13 cellular contexts compared by ENCODE assay signal in genomic region chr4:1021386-1022050, GRCh38. TPM values are rescaled to one million over a fixed set of nuclear protein-coding genes. Genes with fewer than 3 reads are reported as not detected.
DNase-seq lines count a peak whose midpoint lies in the region; ATAC-seq lines count a peak whose summit lies in the region.
"Had no signal": no experiment of that assay in that cellular context is flagged by ENCODE, and none has a peak within 500 bp of the region (broad histone marks: within the 10 kb centered on the region; RNA-seq: fewer than 3 reads in every experiment).

No MANE protein-coding gene starts in this region.

- H3K4me3 ChIP-seq in Karpas-422 (ENCODE audit: low read length), result peak overlapping the region; percentile 34; the same call in 1 of the 2 replicates
- H3K4me3 ChIP-seq: thoracic aorta had no signal

- H3K4me2 ChIP-seq in Karpas-422 (ENCODE audit: low read depth, low read length, poor library complexity, severe bottlenecking), result peak overlapping the region; percentile 69

- no peaks in the 10 kb centered on the region for H3K36me3 ChIP-seq in Karpas-422 (ENCODE audit: insufficient read depth, low read length)

- H2AFZ ChIP-seq in Karpas-422 (ENCODE audit: low read length), result no peak overlapping the region

- peaks cover 12% of the 10 kb centered on the region for H3K4me1 ChIP-seq in Karpas-422 (ENCODE audit: low read length)

- H3K27ac ChIP-seq in Karpas-422 (ENCODE audit: low read length), result no peak overlapping the region
- H3K27ac ChIP-seq: thoracic aorta had no signal

- ATAC-seq in GM19351 (IDR thresholded peaks at IDR 0.05; ENCODE audit: unreplicated experiment), result peak; percentile 71
- peak; percentile 60 for ATAC-seq in HG02840 (IDR thresholded peaks at IDR 0.05; ENCODE audit: low FRiP score, unreplicated experiment)

- DNase-seq in COLO668 (lab: John Stamatoyannopoulos, UW; ENCODE audit: unreplicated experiment) (peak; percentile 10), Karpas-422 (peak; percentile 83), UCSD-AML1 (lab: John Stamatoyannopoulos, UW; ENCODE audit: unreplicated experiment) (no peak), 8988T (no peak), NCI-H82 (lab: John Stamatoyannopoulos, UW) (no peak)
- no peak for DNase-seq in stimulated activated CD4-positive, alpha-beta T cell treated with anti-CD3 and anti-CD28 coated beads, Interleukin-12 subunit alpha, Interleukin-12 subunit beta, amount 100 ng/mL, for 4 hours
- DNase-seq: activated CD8-positive, alpha-beta memory T cell treated with anti-CD3 and anti-CD28 coated beads, Interleukin-2, amount 50 U/mL, for 4 hours; NCI-H1048; NCI-H69; stimulated activated CD4-positive, alpha-beta T cell treated with anti-CD3 and anti-CD28 coated beads, Interleukin-4, amount 100 ng/mL, for 24 hours had no signal

- H3K9ac ChIP-seq in Karpas-422 (ENCODE audit: low read length), result peak overlapping the region; percentile 35; the same call in 1 of the 2 replicates

- H3K27me3 ChIP-seq in Karpas-422 (ENCODE audit: low read length), result no peaks in the 10 kb centered on the region

- no peaks in the 10 kb centered on the region for H3K9me3 ChIP-seq in Karpas-422 (ENCODE audit: low read length)
- H3K9me3 ChIP-seq: thoracic aorta had no signal

- peaks cover 10% of the 10 kb centered on the region; the same call in 1 of the 2 replicates for H4K20me1 ChIP-seq in Karpas-422 (ENCODE audit: insufficient read depth, low read depth, low read length)

- H3K79me2 ChIP-seq in Karpas-422 (ENCODE audit: low read length), result no peaks in the 10 kb centered on the region

- no peaks in the 10 kb centered on the region for H3K9me2 ChIP-seq in Karpas-422 (replicated peaks; ENCODE audit: insufficient read depth, low read length)

RNA-seq across cellular contexts. Expression of gene FGFRL1, which starts 10.1 kb away (rescaled TPM):
- 0.76 TPM in 1 of 2 replicates, not detected in the other for total RNA-seq in Karpas-422 (2014; rRNA removed; shearing (Covaris generic); ENCODE audit: low replicate concordance)

RNA-seq across cellular contexts. Expression of gene SLC26A1, which starts 28.3 kb away (rescaled TPM):
- not detected in 2 replicates for total RNA-seq in Karpas-422 (2014; rRNA removed; shearing (Covaris generic); ENCODE audit: low replicate concordance)
- total RNA-seq: thoracic aorta had no signal

RNA-seq across cellular contexts. Expression of gene IDUA, which starts 34.7 kb away (rescaled TPM):
- 17.3 and 20.8 TPM in 2 replicates for total RNA-seq in Karpas-422 (2014; rRNA removed; shearing (Covaris generic); ENCODE audit: low replicate concordance)

RNA-seq across cellular contexts. Expression of gene DGKQ, which starts 48.1 kb away (rescaled TPM):
- 5.8 and 21.1 TPM in 2 replicates for total RNA-seq in Karpas-422 (2014; rRNA removed; shearing (Covaris generic); ENCODE audit: low replicate concordance)

Comparison
In these comparisons a context has a peak if more than half of its experiments do, and no peak if none do; other contexts are left out.
1. DNase-seq: peak in COLO668 (single experiment) and Karpas-422 (single experiment); none in UCSD-AML1 (single experiment), 8988T (single experiment), stimulated activated CD4-positive, alpha-beta T cell treated with anti-CD3 and anti-CD28 coated beads, Interleukin-12 subunit alpha, Interleukin-12 subunit beta, amount 100 ng/mL, for 4 hours (single experiment) and NCI-H82 (single experiment).